1 cellular context compared by ENCODE assay signal in genomic region chrX:3550160-3550765, GRCh38.
TF ChIP-seq lines count a peak whose summit lies in the region.

No MANE protein-coding gene starts in this region.

TF ChIP-seq in GM23338, 12 proteins besides CTCF, POLR2A, EP300 and RAD21 (continued from another document):
- TF ChIP-seq, protein P1, sequence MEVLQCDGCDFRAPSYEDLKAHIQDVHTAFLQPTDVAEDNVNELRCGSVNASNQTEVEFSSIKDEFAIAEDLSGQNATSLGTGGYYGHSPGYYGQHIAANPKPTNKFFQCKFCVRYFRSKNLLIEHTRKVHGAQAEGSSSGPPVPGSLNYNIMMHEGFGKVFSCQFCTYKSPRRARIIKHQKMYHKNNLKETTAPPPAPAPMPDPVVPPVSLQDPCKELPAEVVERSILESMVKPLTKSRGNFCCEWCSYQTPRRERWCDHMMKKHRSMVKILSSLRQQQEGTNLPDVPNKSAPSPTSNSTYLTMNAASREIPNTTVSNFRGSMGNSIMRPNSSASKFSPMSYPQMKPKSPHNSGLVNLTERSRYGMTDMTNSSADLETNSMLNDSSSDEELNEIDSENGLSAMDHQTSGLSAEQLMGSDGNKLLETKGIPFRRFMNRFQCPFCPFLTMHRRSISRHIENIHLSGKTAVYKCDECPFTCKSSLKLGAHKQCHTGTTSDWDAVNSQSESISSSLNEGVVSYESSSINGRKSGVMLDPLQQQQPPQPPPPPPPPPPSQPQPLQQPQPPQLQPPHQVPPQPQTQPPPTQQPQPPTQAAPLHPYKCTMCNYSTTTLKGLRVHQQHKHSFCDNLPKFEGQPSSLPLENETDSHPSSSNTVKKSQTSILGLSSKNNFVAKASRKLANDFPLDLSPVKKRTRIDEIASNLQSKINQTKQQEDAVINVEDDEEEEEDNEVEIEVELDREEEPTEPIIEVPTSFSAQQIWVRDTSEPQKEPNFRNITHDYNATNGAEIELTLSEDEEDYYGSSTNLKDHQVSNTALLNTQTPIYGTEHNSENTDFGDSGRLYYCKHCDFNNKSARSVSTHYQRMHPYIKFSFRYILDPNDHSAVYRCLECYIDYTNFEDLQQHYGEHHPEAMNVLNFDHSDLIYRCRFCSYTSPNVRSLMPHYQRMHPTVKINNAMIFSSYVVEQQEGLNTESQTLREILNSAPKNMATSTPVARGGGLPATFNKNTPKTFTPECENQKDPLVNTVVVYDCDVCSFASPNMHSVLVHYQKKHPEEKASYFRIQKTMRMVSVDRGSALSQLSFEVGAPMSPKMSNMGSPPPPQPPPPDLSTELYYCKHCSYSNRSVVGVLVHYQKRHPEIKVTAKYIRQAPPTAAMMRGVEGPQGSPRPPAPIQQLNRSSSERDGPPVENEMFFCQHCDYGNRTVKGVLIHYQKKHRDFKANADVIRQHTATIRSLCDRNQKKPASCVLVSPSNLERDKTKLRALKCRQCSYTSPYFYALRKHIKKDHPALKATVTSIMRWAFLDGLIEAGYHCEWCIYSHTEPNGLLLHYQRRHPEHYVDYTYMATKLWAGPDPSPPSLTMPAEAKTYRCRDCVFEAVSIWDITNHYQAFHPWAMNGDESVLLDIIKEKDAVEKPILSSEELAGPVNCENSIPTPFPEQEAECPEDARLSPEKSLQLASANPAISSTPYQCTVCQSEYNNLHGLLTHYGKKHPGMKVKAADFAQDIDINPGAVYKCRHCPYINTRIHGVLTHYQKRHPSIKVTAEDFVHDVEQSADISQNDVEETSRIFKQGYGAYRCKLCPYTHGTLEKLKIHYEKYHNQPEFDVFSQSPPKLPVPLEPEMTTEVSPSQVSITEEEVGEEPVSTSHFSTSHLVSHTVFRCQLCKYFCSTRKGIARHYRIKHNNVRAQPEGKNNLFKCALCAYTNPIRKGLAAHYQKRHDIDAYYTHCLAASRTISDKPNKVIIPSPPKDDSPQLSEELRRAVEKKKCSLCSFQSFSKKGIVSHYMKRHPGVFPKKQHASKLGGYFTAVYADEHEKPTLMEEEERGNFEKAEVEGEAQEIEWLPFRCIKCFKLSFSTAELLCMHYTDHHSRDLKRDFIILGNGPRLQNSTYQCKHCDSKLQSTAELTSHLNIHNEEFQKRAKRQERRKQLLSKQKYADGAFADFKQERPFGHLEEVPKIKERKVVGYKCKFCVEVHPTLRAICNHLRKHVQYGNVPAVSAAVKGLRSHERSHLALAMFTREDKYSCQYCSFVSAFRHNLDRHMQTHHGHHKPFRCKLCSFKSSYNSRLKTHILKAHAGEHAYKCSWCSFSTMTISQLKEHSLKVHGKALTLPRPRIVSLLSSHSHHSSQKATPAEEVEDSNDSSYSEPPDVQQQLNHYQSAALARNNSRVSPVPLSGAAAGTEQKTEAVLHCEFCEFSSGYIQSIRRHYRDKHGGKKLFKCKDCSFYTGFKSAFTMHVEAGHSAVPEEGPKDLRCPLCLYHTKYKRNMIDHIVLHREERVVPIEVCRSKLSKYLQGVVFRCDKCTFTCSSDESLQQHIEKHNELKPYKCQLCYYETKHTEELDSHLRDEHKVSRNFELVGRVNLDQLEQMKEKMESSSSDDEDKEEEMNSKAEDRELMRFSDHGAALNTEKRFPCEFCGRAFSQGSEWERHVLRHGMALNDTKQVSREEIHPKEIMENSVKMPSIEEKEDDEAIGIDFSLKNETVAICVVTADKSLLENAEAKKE (CRISPR knock-in tag; IDR thresholded peaks at IDR 0.05): no peak
- no peak for TF ChIP-seq ZNF114 (CRISPR knock-in tag; IDR thresholded peaks at IDR 0.05)
- TF ChIP-seq JUNB (IDR thresholded peaks at IDR 0.05; ENCODE audit: unreplicated experiment): no peak
